In genomic region chr16:81397879-81398516, GRCh38 we compare ENCODE assay signal across 1 cellular context.
TF ChIP-seq lines count a peak whose summit lies in the region.

No MANE protein-coding gene starts in this region.

TF ChIP-seq in H1, 55 proteins besides CTCF, POLR2A, EP300 and RAD21 (continued from another document):
- TF ChIP-seq KDM1A (IDR thresholded peaks at IDR 0.05; ENCODE audit: borderline replicate concordance, low read length) (no peak), SIN3A (conservative IDR thresholded peaks at IDR 0.05 in 1 of 2, IDR thresholded peaks at IDR 0.05 in 1 of 2; ENCODE audit: low read depth in 1 of 2, low read length in 2 of 2) (no peak), RXRA (IDR thresholded peaks at IDR 0.05; ENCODE audit: insufficient read depth, low read depth, low read length) (no peak)
